Comparison of ENCODE assay signal across 12 cellular contexts in the genomic region with DNA sequence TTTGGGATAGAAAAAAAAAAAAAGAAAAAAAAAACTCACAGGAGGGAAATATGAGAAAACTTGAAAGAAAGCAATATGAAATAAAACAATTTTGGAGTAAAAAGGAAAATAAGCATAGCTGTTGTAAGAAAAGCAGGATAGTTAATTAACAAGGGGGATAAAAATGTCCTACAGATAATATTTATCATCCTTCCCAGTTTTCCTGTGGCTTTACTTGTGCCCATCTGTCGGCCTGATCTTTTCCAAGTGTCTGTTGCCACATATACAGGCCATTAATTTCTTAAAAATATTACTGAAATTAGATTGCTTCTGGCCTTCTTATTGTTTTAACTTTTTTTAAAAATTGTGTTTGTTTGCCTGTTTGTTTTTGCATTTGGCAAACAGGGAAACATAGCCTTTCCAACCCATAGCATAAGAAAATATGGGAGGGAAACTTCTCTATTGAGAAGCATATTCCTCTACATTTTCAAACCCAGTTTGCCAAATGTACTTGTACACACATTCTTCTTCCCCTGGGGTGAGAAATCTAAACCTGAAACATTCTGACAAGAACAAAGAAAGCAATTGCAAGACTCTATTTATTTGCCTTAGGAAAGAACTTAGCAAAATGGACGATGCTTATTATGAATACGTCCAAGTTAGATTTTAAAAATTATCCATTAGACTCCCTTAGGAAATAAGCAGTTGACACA.
DNase-seq lines count a peak whose midpoint lies in the region; ATAC-seq and TF ChIP-seq lines count a peak whose summit lies in the region.
"Had no signal": no experiment of that assay in that cellular context is flagged by ENCODE, and none has a peak within 500 bp of the region (broad histone marks: within the 10 kb centered on the region; RNA-seq: fewer than 3 reads in every experiment).

No MANE protein-coding gene starts in this region.

- 66% methylated on average over 3 of the region's 3 CpGs for WGBS in esophagus muscularis mucosa

- no peak for DNase-seq in A673 (ENCODE audit: low spot score)
- no peak for DNase-seq in RWPE2 (ENCODE audit: low spot score)
- no peak for DNase-seq in esophagus muscularis mucosa (ENCODE audit: extremely low spot score)
- DNase-seq in SHP77 (lab: John Stamatoyannopoulos, UW), result no peak
- no peak for DNase-seq in NCI-H146 (lab: John Stamatoyannopoulos, UW)
- no peak for DNase-seq in omental fat pad (ENCODE audit: low spot score)
- DNase-seq: AML-193; NCI-H2107; stimulated activated CD4-positive, alpha-beta T cell treated with anti-CD3 and anti-CD28 coated beads, Interleukin-12 subunit alpha, Interleukin-12 subunit beta, amount 100 ng/mL, for 4 hours had no signal

- no peak for TF ChIP-seq POLR2A in esophagus muscularis mucosa (IDR thresholded peaks at IDR 0.05; ENCODE audit: low read depth)

- peaks cover 43% of the 10 kb centered on the region for H3K4me1 ChIP-seq in A673 (ENCODE audit: insufficient read depth, low read length, poor library complexity, severe bottlenecking)
- H3K4me1 ChIP-seq in RWPE2 (ENCODE audit: insufficient read depth, poor library complexity, severe bottlenecking), result peaks cover 12% of the 10 kb centered on the region
- H3K4me1 ChIP-seq in esophagus muscularis mucosa, result peaks cover 8 to 19% (median 14%) of the 10 kb centered on the region in 4 donors

- H3K4me3 Mint-ChIP-seq in nephron, result peak overlapping the region in 2 of 3 experiments; percentile 22 to 34
- H3K4me3 Mint-ChIP-seq: IgD-negative memory B cell had no signal

- no peaks in the 10 kb centered on the region for H3K36me3 ChIP-seq in A673 (ENCODE audit: insufficient read depth, low read length, poor library complexity, severe bottlenecking)
- H3K36me3 ChIP-seq in RWPE2 (ENCODE audit: low read depth), result peaks cover 14% of the 10 kb centered on the region
- H3K36me3 ChIP-seq in esophagus muscularis mucosa, result no peaks in the 10 kb centered on the region

- H3K27ac ChIP-seq in A673 (ENCODE audit: low read depth, low read length, poor library complexity, severe bottlenecking) (peak overlapping the region; percentile 93), RWPE2 (ENCODE audit: poor library complexity, severe bottlenecking) (peak overlapping the region; percentile 87), esophagus muscularis mucosa (replicated peaks in 1 of 4) (peak overlapping the region in 3 of 4 donors; percentile 10 to 39 (median 35))

- H3K27me3 ChIP-seq in A673 (replicated peaks; ENCODE audit: insufficient read depth, low read depth, low read length, poor library complexity), result no peaks in the 10 kb centered on the region
- no peaks in the 10 kb centered on the region for H3K27me3 ChIP-seq in RWPE2 (ENCODE audit: insufficient read depth, poor library complexity, severe bottlenecking)
- peaks cover 0 to 13% (median 0%) of the 10 kb centered on the region in 4 donors for H3K27me3 ChIP-seq in esophagus muscularis mucosa

- H3K9me3 ChIP-seq in A673 (ENCODE audit: low read depth, low read length, poor library complexity, severe bottlenecking), result peaks cover 6% of the 10 kb centered on the region
- peaks cover 4% of the 10 kb centered on the region for H3K9me3 ChIP-seq in RWPE2 (ENCODE audit: severe bottlenecking)
- H3K9me3 ChIP-seq in esophagus muscularis mucosa, result no peaks in the 10 kb centered on the region

- CTCF ChIA-PET in A673 (lab: Charles Lee), result interaction anchor here (1.0 to 1.9 kb wide), 2 partner anchors 24 to 289 kb away, joined by 4 to 6 read pairs; no protein-coding TSS in a partner anchor

- peaks cover 7% of the 10 kb centered on the region for H3K9me3 Mint-ChIP-seq in nephron
- H3K9me3 Mint-ChIP-seq: IgD-negative memory B cell had no signal

- H3K4me3 ChIP-seq in A673 (ENCODE audit: low read depth, low read length, poor library complexity, severe bottlenecking) (peak overlapping the region; percentile 34), RWPE2 (ENCODE audit: severe bottlenecking) (peak overlapping the region; percentile 43), esophagus muscularis mucosa (peak overlapping the region in 1 of 4 donors; percentile 24)

- BruUV-seq in A673 (replicated peaks; lab: Mats Ljungman, UMichigan), result no TSS peak

- no peak for TF ChIP-seq EP300 in esophagus muscularis mucosa (IDR thresholded peaks at IDR 0.05)

- intact Hi-C loops in A673 (cut with micrococcal nuclease; ENCODE audit: unreplicated experiment), result no loop called here
- intact Hi-C loops in esophagus muscularis mucosa (cut with DNase I), result no loop called here

- TF ChIP-seq CTCF in A673 (conservative IDR thresholded peaks at IDR 0.05; ENCODE audit: low read depth, low read length) (no peak), RWPE2 (IDR thresholded peaks at IDR 0.05; ENCODE audit: poor library complexity, severe bottlenecking) (no peak), esophagus muscularis mucosa (IDR thresholded peaks at IDR 0.05) (no peak), nephron (IDR thresholded peaks at IDR 0.05; ENCODE audit: unreplicated experiment in 3 of 3) (no peak), omental fat pad (IDR thresholded peaks at IDR 0.05) (no peak)

- POLR2A ChIA-PET in A673 (lab: Charles Lee; ENCODE audit: low non-redundant PET), result no interaction called here

- peaks cover 14% of the 10 kb centered on the region for H3K27me3 Mint-ChIP-seq in nephron (ENCODE audit: low read depth)

- peaks cover 36% of the 10 kb centered on the region for H3K4me1 Mint-ChIP-seq in nephron
- H3K4me1 Mint-ChIP-seq: IgD-negative memory B cell had no signal

- no peaks in the 10 kb centered on the region for H3K36me3 Mint-ChIP-seq in nephron (ENCODE audit: low read depth)
- H3K36me3 Mint-ChIP-seq: IgD-negative memory B cell had no signal

- ATAC-seq in RWPE2 (ENCODE audit: low read depth), result no peak
- no peak for ATAC-seq in GM18511 (IDR thresholded peaks at IDR 0.05; ENCODE audit: unreplicated experiment)
- ATAC-seq in omental fat pad (ENCODE audit: low FRiP score), result no peak

- H3K27ac Mint-ChIP-seq in nephron, result peak overlapping the region; percentile 75 to 93 (median 92)
- H3K27ac Mint-ChIP-seq: IgD-negative memory B cell had no signal

Comparison
In these comparisons a context has a peak if more than half of its experiments do, and no peak if none do; other contexts are left out.
1. H3K27ac ChIP-seq: peak in every context shown above with its lines; median percentile 93 in A673; 87 in RWPE2; 35 in esophagus muscularis mucosa.